In the genomic region with DNA sequence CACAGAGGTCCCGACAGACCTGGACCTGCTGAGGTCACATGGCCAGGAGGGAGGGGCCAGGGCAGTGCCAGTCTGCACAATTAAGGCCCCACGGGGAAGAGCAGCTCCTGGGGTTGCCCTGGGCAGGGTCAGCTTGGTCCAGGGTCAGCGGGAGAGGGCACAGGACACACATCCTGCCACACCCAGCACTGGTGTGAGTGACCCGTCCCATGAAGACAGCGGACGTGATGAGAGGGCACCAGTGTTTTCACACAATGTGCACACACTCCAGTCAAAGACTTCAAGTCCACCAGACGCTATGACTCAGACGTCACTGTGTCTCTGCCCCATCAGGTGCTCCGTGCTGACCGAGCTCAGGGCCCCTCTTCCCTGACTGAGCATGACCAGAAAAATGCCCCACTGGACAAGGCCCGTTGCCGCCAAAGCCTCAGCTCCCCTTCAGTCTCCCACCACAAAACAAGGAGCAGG, we compare ENCODE assay signal across 9 cellular contexts. TPM values are rescaled to one million over a fixed set of nuclear protein-coding genes. Genes with fewer than 3 reads are reported as not detected.
DNase-seq lines count a peak whose midpoint lies in the region; ATAC-seq and TF ChIP-seq lines count a peak whose summit lies in the region.
"Had no signal": no experiment of that assay in that cellular context is flagged by ENCODE, and none has a peak within 500 bp of the region (broad histone marks: within the 10 kb centered on the region; RNA-seq: fewer than 3 reads in every experiment).

No MANE protein-coding gene starts in this region.

- peak overlapping the region; percentile 95 for H3K4me2 ChIP-seq in PC-9

- peak overlapping the region; percentile 47 for H3K4me3 Mint-ChIP-seq in osteocyte (ENCODE audit: unreplicated experiment)

- intact Hi-C loops in PC-9 (cut with micrococcal nuclease; ENCODE audit: unreplicated experiment), result loop anchor here (2.0 kb wide), 1 partner anchor 86 kb away; a partner anchor contains a TSS

- no peaks in the 10 kb centered on the region for H3K27me3 Mint-ChIP-seq in osteocyte (ENCODE audit: unreplicated experiment)

- in situ Hi-C loops in Caki2 (cut with HindIII; ENCODE audit: low pct_unique_long_range_greater_than_20kb, low sequenced_read_pairs), result no loop called here

- H3K36me3 ChIP-seq in PC-9 (ENCODE audit: low read depth), result no peaks in the 10 kb centered on the region
- peaks cover 0 to 35% of the 10 kb centered on the region in 2 donors for H3K36me3 ChIP-seq in esophagus (ENCODE audit: control insufficient read depth in 2 of 2, insufficient read depth in 2 of 2, low read length in 1 of 2)

- peak; percentile 87 for DNase-seq in Caki2 (ENCODE audit: low read depth)
- DNase-seq in PC-9, result peak in 1 of 2 experiments; percentile 71
- DNase-seq in osteocyte (ENCODE audit: extremely low spot score, unreplicated experiment), result no peak
- DNase-seq in SIG-M5 treated with dmso at 0.1 percent for 504 hours (lab: John Stamatoyannopoulos, UW; ENCODE audit: unreplicated experiment), result no peak
- DNase-seq in HUDEP-2 (lab: John Stamatoyannopoulos, UW; ENCODE audit: unreplicated experiment in 76 of 76), result no peak
- DNase-seq: NCI-H2029 treated with DMSO at 0.1 percent for 48 hours had no signal

- 29 to 45% methylated on average over 12 of the region's 12 CpGs for WGBS in esophagus, 2 donors

- no peak for TF ChIP-seq CTCF in PC-9 (conservative IDR thresholded peaks at IDR 0.05)
- no peak for TF ChIP-seq CTCF in osteocyte (IDR thresholded peaks at IDR 0.05)

- peaks cover 37% of the 10 kb centered on the region for H3K4me1 ChIP-seq in PC-9 (replicated peaks; ENCODE audit: insufficient read depth)
- H3K4me1 ChIP-seq in esophagus (ENCODE audit: control insufficient read depth in 2 of 2, insufficient read depth in 2 of 2, low read length in 1 of 2), result peaks cover 38 to 43% of the 10 kb centered on the region in 2 donors

- no peak overlapping the region for H2AFZ ChIP-seq in PC-9

- peaks cover 42% of the 10 kb centered on the region for H3K4me1 Mint-ChIP-seq in osteocyte (ENCODE audit: unreplicated experiment)

- peaks cover 75% of the 10 kb centered on the region for H4K20me1 ChIP-seq in PC-9 (ENCODE audit: insufficient read depth)

- POLR2A ChIA-PET in PC-9 (lab: Charles Lee; ENCODE audit: unreplicated experiment), result interaction anchor here (0.7 kb wide), 1 partner anchor 87 kb away, joined by 3 read pairs; a partner anchor contains a TSS

- no peaks in the 10 kb centered on the region for H3K27me3 ChIP-seq in PC-9 (ENCODE audit: insufficient read depth, low read depth)
- no peaks in the 10 kb centered on the region for H3K27me3 ChIP-seq in esophagus (ENCODE audit: control insufficient read depth in 1 of 2, insufficient read depth in 2 of 2, low read length in 2 of 2)

- peaks cover 69% of the 10 kb centered on the region for H3K79me2 ChIP-seq in PC-9 (ENCODE audit: low read depth)

- H3K9me3 ChIP-seq in PC-9 (ENCODE audit: insufficient read depth, low read depth) (no peaks in the 10 kb centered on the region), esophagus (ENCODE audit: control insufficient read depth in 2 of 2, insufficient read depth in 1 of 2, low read depth in 1 of 2, low read length in 1 of 2) (peaks cover 0 to 3% of the 10 kb centered on the region in 2 donors)

- H3K36me3 Mint-ChIP-seq in osteocyte (ENCODE audit: unreplicated experiment), result peaks cover 3% of the 10 kb centered on the region

- CTCF ChIA-PET in PC-9 (lab: Charles Lee), result interaction anchor here (0.6 to 1.0 kb wide), 2 partner anchors 15 to 174 kb away, joined by 4 to 5 read pairs; no protein-coding TSS in a partner anchor

- H3F3A ChIP-seq in PC-9 (ENCODE audit: insufficient read depth, low read depth), result peaks cover 9% of the 10 kb centered on the region

- no peak for ATAC-seq in HG02678 (IDR thresholded peaks at IDR 0.05; ENCODE audit: unreplicated experiment)
- ATAC-seq in HG02763 (IDR thresholded peaks at IDR 0.05; ENCODE audit: unreplicated experiment), result no peak

- peak overlapping the region; percentile 77 for H3K27ac Mint-ChIP-seq in osteocyte (ENCODE audit: unreplicated experiment)

- H3K4me3 ChIP-seq in PC-9, result peak overlapping the region; percentile 36; the same call in 1 of the 2 replicates
- H3K4me3 ChIP-seq in esophagus (ENCODE audit: low read depth in 1 of 2, low read length in 2 of 2), result peak overlapping the region; percentile 9 to 23

- BruUV-seq in PC-9 (replicated peaks; lab: Mats Ljungman, UMichigan), result no TSS peak

- H3K9me2 ChIP-seq in PC-9 (ENCODE audit: insufficient read depth), result no peaks in the 10 kb centered on the region

- H3K9me3 Mint-ChIP-seq in osteocyte (ENCODE audit: unreplicated experiment), result no peaks in the 10 kb centered on the region

- peak overlapping the region; percentile 46 for H3K27ac ChIP-seq in PC-9
- peak overlapping the region; percentile 84 to 98 for H3K27ac ChIP-seq in esophagus (ENCODE audit: low read depth in 2 of 2, low read length in 1 of 2)

RNA-seq across cellular contexts. Expression of a gene that starts 4.2 kb away (rescaled TPM):
- 61.5 and 120 TPM in 2 replicates for total RNA-seq in Caki2 (2014; rRNA removed; shearing (Covaris generic); ENCODE audit: low replicate concordance)
- total RNA-seq in PC-9 (2021) (155 and 162 TPM in 2 replicates), osteocyte (149 and 157 TPM in 2 replicates)
- polyA plus RNA-seq in esophagus, result 100 to 1,000 TPM; 142 to 238 TPM

RNA-seq across cellular contexts. Expression of a gene that starts 4.6 kb away (rescaled TPM):
- total RNA-seq in Caki2 (2014; rRNA removed; shearing (Covaris generic); ENCODE audit: low replicate concordance), result not detected in 2 replicates
- total RNA-seq in PC-9 (2021) (not detected in 2 replicates), osteocyte (not detected in 2 replicates)
- polyA plus RNA-seq in esophagus, result not detected

RNA-seq across cellular contexts. Expression of a gene that starts 9.7 kb away (rescaled TPM):
- 78.5 and 93.1 TPM in 2 replicates for total RNA-seq in Caki2 (2014; rRNA removed; shearing (Covaris generic); ENCODE audit: low replicate concordance)
- total RNA-seq in PC-9 (2021) (168 and 206 TPM in 2 replicates), osteocyte (318 and 327 TPM in 2 replicates)
- 100 to 1,000 TPM in 1 of 2 donors, 10 to 100 TPM in 1; 84.4 to 106 TPM for polyA plus RNA-seq in esophagus

RNA-seq across cellular contexts. Expression of a gene that starts 16.5 kb away (rescaled TPM):
- total RNA-seq in Caki2 (2014; rRNA removed; shearing (Covaris generic); ENCODE audit: low replicate concordance), result not detected in 2 replicates
- 0.11 and 0.13 TPM in 2 replicates for total RNA-seq in PC-9 (2021)
- polyA plus RNA-seq in esophagus, result under 1 TPM; 0.01 to 0.04 TPM
- total RNA-seq in osteocyte, result 0.46 TPM in 1 of 2 replicates, not detected in the other

RNA-seq across cellular contexts. Expression of a gene that starts 23.2 kb away (rescaled TPM):
- total RNA-seq in Caki2 (2014; rRNA removed; shearing (Covaris generic); ENCODE audit: low replicate concordance), result 10.5 and 32.1 TPM in 2 replicates
- total RNA-seq in PC-9 (2021) (29.9 and 32.0 TPM in 2 replicates), osteocyte (16.7 and 17.8 TPM in 2 replicates)
- 10 to 100 TPM; 11.4 to 26.4 TPM for polyA plus RNA-seq in esophagus
